In genomic region chr1:1536938-1537546, GRCh38 we compare ENCODE assay signal across 1 cellular context.
TF ChIP-seq lines count a peak whose summit lies in the region.

No MANE protein-coding gene starts in this region.

TF ChIP-seq in GM23338, 12 proteins besides CTCF, POLR2A, EP300 and RAD21 (continued from another document):
- TF ChIP-seq REST (IDR thresholded peaks at IDR 0.05; ENCODE audit: unreplicated experiment) (no peak), CREB1 (CRISPR knock-in tag; IDR thresholded peaks at IDR 0.05; ENCODE audit: low read depth) (no peak), ZNF462 (CRISPR knock-in tag; IDR thresholded peaks at IDR 0.05) (no peak), NANOG (IDR thresholded peaks at IDR 0.05; ENCODE audit: borderline replicate concordance) (no peak), EZH2phosphoT487 (IDR thresholded peaks at IDR 0.05; ENCODE audit: unreplicated experiment) (no peak), ZNF114 (CRISPR knock-in tag; IDR thresholded peaks at IDR 0.05) (no peak), POLR2AphosphoS5 (IDR thresholded peaks at IDR 0.05; ENCODE audit: low read depth) (no peak), STAT1 (IDR thresholded peaks at IDR 0.05; ENCODE audit: unreplicated experiment) (no peak), EZH2 (IDR thresholded peaks at IDR 0.05; ENCODE audit: low read depth, unreplicated experiment) (no peak)
TF ChIP-seq in GM23338: peak in this region for 0.
